Comparison of ENCODE assay signal across 8 cellular contexts in genomic region chr1:162847839-162848453, GRCh38. TPM values are rescaled to one million over a fixed set of nuclear protein-coding genes. Genes with fewer than 3 reads are reported as not detected.
DNase-seq lines count a peak whose midpoint lies in the region; ATAC-seq and TF ChIP-seq lines count a peak whose summit lies in the region.

No MANE protein-coding gene starts in this region.

- H3K4me3 ChIP-seq in AG04450 (ENCODE audit: low read depth, low read length), result no peak overlapping the region

- POLR2A ChIA-PET in AG04450 (lab: Yijun Ruan, JAX), result interaction anchor here (0.6 to 1.2 kb wide), 2 partner anchors 26 to 223 kb away, joined by 3 to 6 read pairs; no protein-coding TSS in a partner anchor

- CTCF ChIA-PET in AG04450 (lab: Charles Lee), result interaction anchor here (0.6 to 5.2 kb wide), 60 partner anchors 11 to 787 kb away, joined by 3 to 102 read pairs (median 4); partner anchors contain the start of genes CCDC190, NUF2, RGS4 and RGS5

- intact Hi-C loops in posterior cingulate gyrus (cut with DNase I), result no loop called here

- TF ChIP-seq CTCF in AG04450 (IDR thresholded peaks at IDR 0.05; ENCODE audit: low read depth, low read length), result peak; percentile 91
- TF ChIP-seq CTCF in LNCAP (IDR thresholded peaks at IDR 0.05), result peak; percentile 98

- DNase-seq in AG04450 (ENCODE audit: low read depth, low spot score) (peak; percentile 67), SHP77 treated with DMSO at 0.1 percent for 48 hours (lab: John Stamatoyannopoulos, UW) (peak; percentile 26), glomerular visceral epithelial cell (ENCODE audit: extremely low spot score) (peak; percentile 70), posterior cingulate gyrus (peak; percentile 54 to 96 (median 84)), ureter (ENCODE audit: low spot score) (peak; percentile 83)
- peak; percentile 74 for DNase-seq in activated gamma-delta T cell treated with anti-CD3 and anti-CD28 coated beads, Interleukin-2, amount 50 U/mL, for 16 hours (ENCODE audit: low read depth)

- no peaks in the 10 kb centered on the region for H3K9me3 ChIP-seq in AG04450 (ENCODE audit: control insufficient read depth, insufficient read depth, low read length)

- no peaks in the 10 kb centered on the region for H3K27me3 ChIP-seq in AG04450 (ENCODE audit: control insufficient read depth, insufficient read depth, low read length)

- no peak overlapping the region for H3K27ac ChIP-seq in AG04450 (ENCODE audit: low read depth, low read length)

- peak; percentile 81 for ATAC-seq in GM18868 (IDR thresholded peaks at IDR 0.05; ENCODE audit: unreplicated experiment)

RNA-seq across cellular contexts. Expression of gene CCDC190, which starts 13.0 kb away (rescaled TPM):
- polyA plus RNA-seq in AG04450 (2011; rRNA removed), result not detected in 2 replicates
- not detected in 2 replicates for polyA minus RNA-seq in AG04450 (2011; rRNA and poly(A)+ RNA removed)
- total RNA-seq in ureter, result 0.23 TPM

RNA-seq across cellular contexts. Expression of gene HSD17B7, which starts 57.4 kb away (rescaled TPM):
- polyA plus RNA-seq in AG04450 (2011; rRNA removed), result 7.9 and 10.5 TPM in 2 replicates
- polyA minus RNA-seq in AG04450 (2011; rRNA and poly(A)+ RNA removed), result 6.1 and 6.8 TPM in 2 replicates
- total RNA-seq in ureter, result 23.5 TPM

Comparison
In these comparisons a context has a peak if more than half of its experiments do, and no peak if none do; other contexts are left out.
1. DNase-seq: peak in every context shown above with its lines; median percentile 84 in posterior cingulate gyrus; 83 in ureter; 74 in activated gamma-delta T cell treated with anti-CD3 and anti-CD28 coated beads, Interleukin-2, amount 50 U/mL, for 16 hours; 70 in glomerular visceral epithelial cell; 67 in AG04450; 26 in SHP77 treated with DMSO at 0.1 percent for 48 hours.